In genomic region chr18:22066083-22066485, GRCh38 we compare ENCODE assay signal across 1 cellular context.
TF ChIP-seq lines count a peak whose summit lies in the region.

No MANE protein-coding gene starts in this region.

TF ChIP-seq in K562, 482 proteins besides CTCF, POLR2A, EP300 and RAD21 (continued from another document and continues in another):
- TF ChIP-seq ZBTB26 (CRISPR knock-in tag; IDR thresholded peaks at IDR 0.05) = no peak
- TF ChIP-seq ZFP36 (IDR thresholded peaks at IDR 0.05; ENCODE audit: low read depth, low read length, partially characterized antibody) = no peak
- no peak for TF ChIP-seq ESRRB (CRISPR knock-in tag; IDR thresholded peaks at IDR 0.05; ENCODE audit: borderline replicate concordance)
- TF ChIP-seq HLTF (IDR thresholded peaks at IDR 0.05) = no peak
- no peak for TF ChIP-seq LCOR (CRISPR knock-in tag; IDR thresholded peaks at IDR 0.05)
- peak; percentile 68 for TF ChIP-seq NCOR1 (IDR thresholded peaks at IDR 0.05)
- TF ChIP-seq ETV1 (tag; conservative IDR thresholded peaks at IDR 0.05; ENCODE audit: low read depth) = no peak
- TF ChIP-seq DMBX1 (CRISPR knock-in tag; IDR thresholded peaks at IDR 0.05; ENCODE audit: borderline replicate concordance) = no peak
- no peak for TF ChIP-seq GTF2E2 (tag; IDR thresholded peaks at IDR 0.05)
- TF ChIP-seq HNRNPL (IDR thresholded peaks at IDR 0.05; ENCODE audit: low read depth, low read length) = no peak
- TF ChIP-seq ZNF197 (CRISPR knock-in tag; IDR thresholded peaks at IDR 0.05; ENCODE audit: low read depth) = no peak
- TF ChIP-seq NONO (IDR thresholded peaks at IDR 0.05; ENCODE audit: low read depth in 2 of 2, low read length in 1 of 2) = no peak
- TF ChIP-seq XRCC5 (IDR thresholded peaks at IDR 0.05; ENCODE audit: low read depth, low read length) = no peak
- TF ChIP-seq BCOR (IDR thresholded peaks at IDR 0.05) = no peak
- TF ChIP-seq CHD4 (IDR thresholded peaks at IDR 0.05; ENCODE audit: insufficient read depth, insufficient replicate concordance, low read depth, low read length, poor library complexity, severe bottlenecking) = no peak
- TF ChIP-seq, protein P1, sequence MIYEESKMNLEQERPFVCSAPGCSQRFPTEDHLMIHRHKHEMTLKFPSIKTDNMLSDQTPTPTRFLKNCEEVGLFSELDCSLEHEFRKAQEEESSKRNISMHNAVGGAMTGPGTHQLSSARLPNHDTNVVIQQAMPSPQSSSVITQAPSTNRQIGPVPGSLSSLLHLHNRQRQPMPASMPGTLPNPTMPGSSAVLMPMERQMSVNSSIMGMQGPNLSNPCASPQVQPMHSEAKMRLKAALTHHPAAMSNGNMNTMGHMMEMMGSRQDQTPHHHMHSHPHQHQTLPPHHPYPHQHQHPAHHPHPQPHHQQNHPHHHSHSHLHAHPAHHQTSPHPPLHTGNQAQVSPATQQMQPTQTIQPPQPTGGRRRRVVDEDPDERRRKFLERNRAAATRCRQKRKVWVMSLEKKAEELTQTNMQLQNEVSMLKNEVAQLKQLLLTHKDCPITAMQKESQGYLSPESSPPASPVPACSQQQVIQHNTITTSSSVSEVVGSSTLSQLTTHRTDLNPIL (CRISPR knock-in tag; IDR thresholded peaks at IDR 0.05) = no peak
- no peak for TF ChIP-seq ZBTB49 (CRISPR knock-in tag; IDR thresholded peaks at IDR 0.05; ENCODE audit: borderline replicate concordance)
- no peak for TF ChIP-seq CHD7 (IDR thresholded peaks at IDR 0.05; ENCODE audit: low read depth, low read length)
- TF ChIP-seq ZNF584 (CRISPR knock-in tag; IDR thresholded peaks at IDR 0.05; ENCODE audit: low read depth) = no peak
- TF ChIP-seq FOXP4 (CRISPR knock-in tag; IDR thresholded peaks at IDR 0.05; ENCODE audit: borderline replicate concordance) = no peak
- TF ChIP-seq ZNF436 (CRISPR knock-in tag; IDR thresholded peaks at IDR 0.05) = no peak
- TF ChIP-seq OTX1 (CRISPR knock-in tag; IDR thresholded peaks at IDR 0.05) = no peak
- TF ChIP-seq PHB2 (IDR thresholded peaks at IDR 0.05; ENCODE audit: low read depth) = no peak
- TF ChIP-seq ZC3H8 (IDR thresholded peaks at IDR 0.05) = no peak
- TF ChIP-seq, protein P2, sequence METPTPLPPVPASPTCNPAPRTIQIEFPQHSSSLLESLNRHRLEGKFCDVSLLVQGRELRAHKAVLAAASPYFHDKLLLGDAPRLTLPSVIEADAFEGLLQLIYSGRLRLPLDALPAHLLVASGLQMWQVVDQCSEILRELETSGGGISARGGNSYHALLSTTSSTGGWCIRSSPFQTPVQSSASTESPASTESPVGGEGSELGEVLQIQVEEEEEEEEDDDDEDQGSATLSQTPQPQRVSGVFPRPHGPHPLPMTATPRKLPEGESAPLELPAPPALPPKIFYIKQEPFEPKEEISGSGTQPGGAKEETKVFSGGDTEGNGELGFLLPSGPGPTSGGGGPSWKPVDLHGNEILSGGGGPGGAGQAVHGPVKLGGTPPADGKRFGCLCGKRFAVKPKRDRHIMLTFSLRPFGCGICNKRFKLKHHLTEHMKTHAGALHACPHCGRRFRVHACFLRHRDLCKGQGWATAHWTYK (CRISPR knock-in tag; IDR thresholded peaks at IDR 0.05) = no peak
- TF ChIP-seq ZNF518B (CRISPR knock-in tag; IDR thresholded peaks at IDR 0.05) = no peak
- TF ChIP-seq ZNF668 (CRISPR knock-in tag; IDR thresholded peaks at IDR 0.05) = no peak
- no peak for TF ChIP-seq RB1 (IDR thresholded peaks at IDR 0.05; ENCODE audit: low read depth)
- TF ChIP-seq HMGXB4 (CRISPR knock-in tag; IDR thresholded peaks at IDR 0.05) = no peak
- no peak for TF ChIP-seq DDX20 (tag; IDR thresholded peaks at IDR 0.05; ENCODE audit: low read depth)
- TF ChIP-seq CREBBP (IDR thresholded peaks at IDR 0.05; ENCODE audit: low read depth, low read length) = no peak
- TF ChIP-seq PHF21A (IDR thresholded peaks at IDR 0.05; ENCODE audit: borderline replicate concordance, low read depth) = no peak
- TF ChIP-seq TAL1 (IDR thresholded peaks at IDR 0.05) = peak; percentile 84
- TF ChIP-seq MTA2 (IDR thresholded peaks at IDR 0.05; ENCODE audit: low read depth) = peak; percentile 37; the same call in 1 of the 2 replicates
